2 cellular contexts compared by ENCODE assay signal in genomic region chr10:70265032-70265689, GRCh38.
TF ChIP-seq lines count a peak whose summit lies in the region.

No MANE protein-coding gene starts in this region.

TF ChIP-seq in Ishikawa, 13 proteins besides CTCF, POLR2A, EP300 and RAD21 (continued from another document):
- no peak for TF ChIP-seq YY1 (IDR thresholded peaks at IDR 0.05; ENCODE audit: low read depth)
- no peak for TF ChIP-seq ZBTB7A (IDR thresholded peaks at IDR 0.05; ENCODE audit: low read depth)
- TF ChIP-seq, protein P1, sequence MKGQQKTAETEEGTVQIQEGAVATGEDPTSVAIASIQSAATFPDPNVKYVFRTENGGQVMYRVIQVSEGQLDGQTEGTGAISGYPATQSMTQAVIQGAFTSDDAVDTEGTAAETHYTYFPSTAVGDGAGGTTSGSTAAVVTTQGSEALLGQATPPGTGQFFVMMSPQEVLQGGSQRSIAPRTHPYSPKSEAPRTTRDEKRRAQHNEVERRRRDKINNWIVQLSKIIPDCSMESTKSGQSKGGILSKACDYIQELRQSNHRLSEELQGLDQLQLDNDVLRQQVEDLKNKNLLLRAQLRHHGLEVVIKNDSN (IDR thresholded peaks at IDR 0.05), result no peak
- no peak for TF ChIP-seq TEAD4 (IDR thresholded peaks at IDR 0.05)
- TF ChIP-seq EGR1 (IDR thresholded peaks at IDR 0.05), result no peak
- TF ChIP-seq REST (IDR thresholded peaks at IDR 0.05; ENCODE audit: low read depth), result no peak
- TF ChIP-seq FOXM1 (IDR thresholded peaks at IDR 0.05; ENCODE audit: borderline replicate concordance, low read depth), result no peak
- no peak for TF ChIP-seq TAF1 (IDR thresholded peaks at IDR 0.05; ENCODE audit: low read depth)
- no peak for TF ChIP-seq TCF12 (IDR thresholded peaks at IDR 0.05; ENCODE audit: low read depth)
TF ChIP-seq in Ishikawa: peak in this region for 0.

TF ChIP-seq in K562, 482 proteins besides CTCF, POLR2A, EP300 and RAD21:
- peak; percentile 86 for TF ChIP-seq CTCFL (IDR thresholded peaks at IDR 0.05; ENCODE audit: borderline replicate concordance, insufficient read depth, low read depth, low read length, poor library complexity, severe bottlenecking)
- TF ChIP-seq CTBP1 (IDR thresholded peaks at IDR 0.05; ENCODE audit: borderline replicate concordance), result peak; percentile 61; the same call in 1 of the 2 replicates
- 0 out of 2 replicates have a peak, but pooled peaks have one; percentile 13 for TF ChIP-seq SMC3 (conservative IDR thresholded peaks at IDR 0.05; ENCODE audit: insufficient read depth, low read depth, low read length)
- no peak for TF ChIP-seq RHOXF2B (CRISPR knock-in tag; conservative IDR thresholded peaks at IDR 0.05)
- no peak for TF ChIP-seq TAF1 (IDR thresholded peaks at IDR 0.05; ENCODE audit: control insufficient read depth, extremely low read depth, insufficient read depth, low read length, severe bottlenecking)
- TF ChIP-seq SMARCA4 (IDR thresholded peaks at IDR 0.05), result 0 out of 2 replicates have a peak, but pooled peaks have one; percentile 21
- TF ChIP-seq PCBP1 (IDR thresholded peaks at IDR 0.05; ENCODE audit: low read depth, low read length, poor library complexity, severe bottlenecking), result no peak
- no peak for TF ChIP-seq ZNF584 (CRISPR knock-in tag; IDR thresholded peaks at IDR 0.05; ENCODE audit: low read depth)
- peak; percentile 44; the same call in 1 of the 2 replicates for TF ChIP-seq ZEB2 (IDR thresholded peaks at IDR 0.05)
- no peak for TF ChIP-seq RBM34 (IDR thresholded peaks at IDR 0.05; ENCODE audit: borderline replicate concordance, insufficient read depth, low read length)
